In the genomic region with DNA sequence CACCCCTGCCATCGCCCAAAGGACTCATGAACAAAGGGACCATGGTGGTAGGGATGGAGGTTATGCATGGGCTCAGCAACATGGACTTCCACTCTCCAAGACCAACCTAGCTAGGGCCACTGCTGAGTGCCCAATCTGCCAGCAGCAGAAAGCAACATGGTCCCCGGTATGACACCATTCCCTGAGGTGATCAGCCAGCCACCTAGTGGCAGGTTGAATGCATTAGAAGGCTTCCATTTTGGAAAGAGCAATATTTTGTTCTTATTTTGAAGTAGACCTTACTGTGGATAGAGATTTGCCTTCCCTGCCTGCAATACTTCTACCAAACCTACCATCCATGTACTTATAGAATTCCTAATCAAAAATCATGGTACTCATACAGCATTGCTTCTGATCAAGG, we compare ENCODE assay signal across 16 cellular contexts.
DNase-seq lines count a peak whose midpoint lies in the region; ATAC-seq, FAIRE-seq and TF ChIP-seq lines count a peak whose summit lies in the region.
"Had no signal": no experiment of that assay in that cellular context is flagged by ENCODE, and none has a peak within 500 bp of the region (broad histone marks: within the 10 kb centered on the region; RNA-seq: fewer than 3 reads in every experiment).

No MANE protein-coding gene starts in this region.

- H4K20me1 ChIP-seq in HCT116 (ENCODE audit: insufficient read depth) (no peaks in the 10 kb centered on the region), PC-3 (ENCODE audit: low read length) (no peaks in the 10 kb centered on the region), keratinocyte (ENCODE audit: control insufficient read depth, extremely low read depth, insufficient read depth, low read length) (no peaks in the 10 kb centered on the region)

- BruUV-seq in HCT116 (replicated peaks; lab: Mats Ljungman, UMichigan) (no TSS peak), PC-3 (replicated peaks; lab: Mats Ljungman, UMichigan) (no TSS peak)

- CTCF ChIA-PET in HCT116 (lab: Charles Lee) (no interaction called here), PC-3 (lab: Charles Lee) (no interaction called here)

- POLR2A ChIA-PET in HCT116 (lab: Charles Lee) (no interaction called here), PC-3 (lab: Charles Lee; ENCODE audit: unreplicated experiment) (no interaction called here)

- H3K27ac ChIP-seq in HCT116 (ENCODE audit: low read depth, low read length) (no peak overlapping the region), PC-3 (ENCODE audit: low read length) (no peak overlapping the region), keratinocyte (ENCODE audit: control insufficient read depth, insufficient read depth, low read length) (no peak overlapping the region), substantia nigra (ENCODE audit: low read depth, low read length, poor library complexity, severe bottlenecking) (no peak overlapping the region)
- H3K27ac ChIP-seq: SJCRH30, thoracic aorta had no signal

- TF ChIP-seq RAD21 in HCT116 (IDR thresholded peaks at IDR 0.05; ENCODE audit: low read depth), result no peak

- no peaks in the 10 kb centered on the region for H3K27me3 ChIP-seq in HCT116 (ENCODE audit: insufficient read depth, low read length)
- no peaks in the 10 kb centered on the region for H3K27me3 ChIP-seq in PC-3 (ENCODE audit: low read length)
- H3K27me3 ChIP-seq in keratinocyte (ENCODE audit: control insufficient read depth, extremely low read depth, insufficient read depth, low read length), result no peaks in the 10 kb centered on the region
- H3K27me3 ChIP-seq: SJCRH30 had no signal

- H3K9me1 ChIP-seq in keratinocyte (ENCODE audit: control insufficient read depth, extremely low read depth, insufficient read depth, low read length), result no peaks in the 10 kb centered on the region

- H3K4me3 ChIP-seq in HCT116 (replicated peaks in 1 of 2; ENCODE audit: low read depth in 1 of 2, low read length in 2 of 2) (no peak overlapping the region), PC-3 (ENCODE audit: low read length) (no peak overlapping the region), keratinocyte (ENCODE audit: control insufficient read depth in 2 of 3, extremely low read depth in 1 of 3, insufficient read depth in 2 of 3, low read depth in 1 of 3, low read length in 3 of 3) (no peak overlapping the region)
- H3K4me3 ChIP-seq: SJCRH30, thoracic aorta had no signal

- no peak overlapping the region for H3K27ac Mint-ChIP-seq in stimulated activated naive CD8-positive, alpha-beta T cell treated with anti-CD3 and anti-CD28 coated beads, Interleukin-15, amount 100 ng/mL, for 72 hours
- H3K27ac Mint-ChIP-seq: activated T-helper 2 cell treated with anti-CD3 and anti-CD28 coated beads, Interferon-gamma antibody, Interleukin-2, Interleukin-4, amounts not matched to agents 10 μg/mL and 5 μg/mL and 100 μg/mL, durations not matched to agents 14 hours and 24 hours and 36 hours had no signal

- intact Hi-C loops in HCT116 (cut with micrococcal nuclease), result no loop called here
- intact Hi-C loops in PC-3 (cut with micrococcal nuclease), result no loop called here

- TF ChIP-seq POLR2A in HCT116 (IDR thresholded peaks at IDR 0.05; ENCODE audit: borderline replicate concordance, extremely low read depth, insufficient read depth, insufficient read length), result no peak

- H3K4me1 Mint-ChIP-seq in stimulated activated naive CD8-positive, alpha-beta T cell treated with anti-CD3 and anti-CD28 coated beads, Interleukin-15, amount 100 ng/mL, for 72 hours, result no peaks in the 10 kb centered on the region

- H3K9me2 ChIP-seq in HCT116 (ENCODE audit: insufficient read depth) (no peaks in the 10 kb centered on the region), PC-3 (replicated peaks; ENCODE audit: low read length) (no peaks in the 10 kb centered on the region)

- no peaks in the 10 kb centered on the region for H3K9me3 ChIP-seq in HCT116 (ENCODE audit: control insufficient read depth in 1 of 2, insufficient read depth in 1 of 2, low read depth in 1 of 2, low read length in 2 of 2)
- H3K9me3 ChIP-seq in PC-3 (ENCODE audit: low read length), result no peaks in the 10 kb centered on the region
- H3K9me3 ChIP-seq in keratinocyte (ENCODE audit: control insufficient read depth, low read depth, low read length), result no peaks in the 10 kb centered on the region
- H3K9me3 ChIP-seq: SJCRH30, thoracic aorta had no signal

- H3K9ac ChIP-seq in HCT116 (ENCODE audit: low read length), result no peak overlapping the region
- H3K9ac ChIP-seq in PC-3 (ENCODE audit: low read length), result no peak overlapping the region
- H3K9ac ChIP-seq in keratinocyte (ENCODE audit: control insufficient read depth, extremely low read depth, insufficient read depth, low read length), result no peak overlapping the region

- dilution Hi-C loops in keratinocyte (cut with MboI; ENCODE audit: extremely low pct_ligation_motif_present, low sequenced_read_pairs), result no loop called here

- peak; percentile 23 for DNase-seq in NCI-H82 (lab: John Stamatoyannopoulos, UW)
- DNase-seq in NCI-H82 treated with DMSO at 0.1 percent for 48 hours (lab: John Stamatoyannopoulos, UW; ENCODE audit: unreplicated experiment), result no peak
- DNase-seq in HCT116 (ENCODE audit: low read depth, low spot score), result no peak
- peak; percentile 11 for DNase-seq in PC-3
- DNase-seq in keratinocyte (ENCODE audit: low read depth, low spot score), result no peak
- DNase-seq in substantia nigra (lab: John Stamatoyannopoulos, UW), result no peak
- no peak for DNase-seq in iPS-NIHi7 (ENCODE audit: extremely low spot score)
- no peak for DNase-seq in stimulated activated naive CD8-positive, alpha-beta T cell treated with anti-CD3 and anti-CD28 coated beads, Interleukin-15, amount 100 ng/mL, for 72 hours
- DNase-seq: activated CD4-positive, alpha-beta T cell treated with anti-CD3 and anti-CD28 coated beads for 4 hours; IMR-90; NCI-H2227 treated with DMSO at 0.1 percent for 48 hours; retina had no signal

- TF ChIP-seq CTCF in HCT116 (IDR thresholded peaks at IDR 0.05 in 2 of 3, conservative IDR thresholded peaks at IDR 0.05 in 1 of 3; ENCODE audit: borderline replicate concordance in 1 of 3, insufficient read depth in 1 of 3, low read depth in 2 of 3, low read length in 2 of 3) (peak in 2 of 3 experiments; percentile 33 to 43; a peak in 4 of 6 replicates), PC-3 (conservative IDR thresholded peaks at IDR 0.05; ENCODE audit: low read depth, low read length) (peak; percentile 45; the same call in 1 of the 2 replicates), keratinocyte (optimal IDR thresholded peaks at IDR 0.05 in 1 of 3, IDR thresholded peaks at IDR 0.05 in 1 of 3, conservative IDR thresholded peaks at IDR 0.05 in 1 of 3; ENCODE audit: extremely low read depth in 1 of 3, insufficient read depth in 2 of 3, low read length in 3 of 3) (peak; percentile 28 to 46 (median 42))

- no peaks in the 10 kb centered on the region for H3K4me1 ChIP-seq in HCT116 (ENCODE audit: control insufficient read depth in 1 of 2, insufficient read depth in 2 of 2, low read length in 2 of 2)
- no peaks in the 10 kb centered on the region for H3K4me1 ChIP-seq in PC-3 (ENCODE audit: insufficient read depth, low read length)
- no peaks in the 10 kb centered on the region for H3K4me1 ChIP-seq in keratinocyte (ENCODE audit: control insufficient read depth, extremely low read depth, insufficient read depth, low read length)

- no peaks in the 10 kb centered on the region for H3K9me3 Mint-ChIP-seq in stimulated activated naive CD8-positive, alpha-beta T cell treated with anti-CD3 and anti-CD28 coated beads, Interleukin-15, amount 100 ng/mL, for 72 hours
- H3K9me3 Mint-ChIP-seq: activated T-helper 2 cell treated with anti-CD3 and anti-CD28 coated beads, Interferon-gamma antibody, Interleukin-2, Interleukin-4, amounts not matched to agents 10 μg/mL and 5 μg/mL and 100 μg/mL, durations not matched to agents 14 hours and 24 hours and 36 hours had no signal

- no peak for FAIRE-seq in keratinocyte (lab: Jason Lieb, UNC)

- RAD21 ChIA-PET in HCT116 (lab: Charles Lee; ENCODE audit: low non-redundant PET in 1 of 2, low total read pairs in 2 of 2, uncharacterized antibody in 2 of 2, unreplicated experiment in 2 of 2), result no interaction called here

- H2AFZ ChIP-seq in HCT116 (ENCODE audit: low read depth, low read length, poor library complexity, severe bottlenecking) (no peak overlapping the region), PC-3 (ENCODE audit: low read length) (no peak overlapping the region), keratinocyte (ENCODE audit: control insufficient read depth, low read length) (no peak overlapping the region)

- H3K4me2 ChIP-seq in HCT116 (ENCODE audit: low read length) (no peak overlapping the region), PC-3 (ENCODE audit: low read length) (no peak overlapping the region), keratinocyte (ENCODE audit: control insufficient read depth, extremely low read depth, insufficient read depth, low read depth, low read length) (no peak overlapping the region)

- no peak overlapping the region for H3K4me3 Mint-ChIP-seq in stimulated activated naive CD8-positive, alpha-beta T cell treated with anti-CD3 and anti-CD28 coated beads, Interleukin-15, amount 100 ng/mL, for 72 hours

- H3K36me3 ChIP-seq in HCT116 (ENCODE audit: control insufficient read depth in 1 of 2, insufficient read depth in 2 of 2, low read length in 2 of 2) (no peaks in the 10 kb centered on the region), PC-3 (ENCODE audit: low read depth, low read length) (no peaks in the 10 kb centered on the region), keratinocyte (ENCODE audit: control insufficient read depth in 2 of 2, extremely low read depth in 1 of 2, insufficient read depth in 2 of 2, low read length in 2 of 2) (no peaks in the 10 kb centered on the region)
- H3K36me3 ChIP-seq: SJCRH30, thoracic aorta had no signal

- no peaks in the 10 kb centered on the region for H3K27me3 Mint-ChIP-seq in stimulated activated naive CD8-positive, alpha-beta T cell treated with anti-CD3 and anti-CD28 coated beads, Interleukin-15, amount 100 ng/mL, for 72 hours

- ATAC-seq in HCT116 (peak; percentile 52; the same call in 1 of the 2 replicates), PC-3 (no peak)
- no peak for ATAC-seq in stimulated activated naive CD8-positive, alpha-beta T cell treated with anti-CD3 and anti-CD28 coated beads, Interleukin-15, amount 100 ng/mL, for 72 hours
- ATAC-seq: esophagus mucosa had no signal

- H3K79me2 ChIP-seq in HCT116 (ENCODE audit: insufficient read depth, low read length), result no peaks in the 10 kb centered on the region
- no peaks in the 10 kb centered on the region for H3K79me2 ChIP-seq in PC-3 (ENCODE audit: low read length)
- H3K79me2 ChIP-seq in keratinocyte (ENCODE audit: control insufficient read depth, insufficient read depth, low read length), result no peaks in the 10 kb centered on the region

- no peaks in the 10 kb centered on the region for H3F3A ChIP-seq in PC-3 (ENCODE audit: low read length, unreplicated experiment)

TF ChIP-seq in HCT116, 20 proteins besides CTCF, POLR2A, EP300 and RAD21:
- peak; percentile 34 for TF ChIP-seq YY1 (IDR thresholded peaks at IDR 0.05; ENCODE audit: extremely low read depth, insufficient replicate concordance, low read depth, low read length)
- no peak for TF ChIP-seq CBX3 (IDR thresholded peaks at IDR 0.05; ENCODE audit: low read depth)
TF ChIP-seq in HCT116: peak in this region for 1.

Comparison
In these comparisons a context has a peak if more than half of its experiments do, and no peak if none do; other contexts are left out.
1. DNase-seq: peak in NCI-H82 (single experiment) and PC-3 (single experiment); none in NCI-H82 treated with DMSO at 0.1 percent for 48 hours (single experiment), HCT116 (single experiment), keratinocyte (single experiment), substantia nigra (0 of 49), iPS-NIHi7 (single experiment) and stimulated activated naive CD8-positive, alpha-beta T cell treated with anti-CD3 and anti-CD28 coated beads, Interleukin-15, amount 100 ng/mL, for 72 hours (0 of 2).
2. Peak in every context shown above with its lines, with median percentiles within 50 percentile points of each other: CTCF ChIP-seq.